1 cellular context compared by ENCODE assay signal in genomic region chr1:220741349-220741748, GRCh38.
A peak's percentile ranks its signal among the peaks of the same experiment; 100 is the strongest.
TF ChIP-seq lines count a peak whose summit lies in the region.

No MANE protein-coding gene starts in this region.

TF ChIP-seq in HepG2, 621 proteins besides CTCF, POLR2A, EP300 and RAD21:
- TF ChIP-seq GLI4 (CRISPR knock-in tag; IDR thresholded peaks at IDR 0.05; ENCODE audit: borderline replicate concordance) (no peak), BCL6 (CRISPR knock-in tag; IDR thresholded peaks at IDR 0.05) (peak; percentile 61)
